Comparison of ENCODE assay signal across 1 cellular context in genomic region chr2:1793001-1793867, GRCh38.
TF ChIP-seq lines count a peak whose summit lies in the region.

No MANE protein-coding gene starts in this region.

TF ChIP-seq in HEK293, 187 proteins besides CTCF, POLR2A, EP300 and RAD21:
- TF ChIP-seq GLIS1 (tag by site-specific recombination; IDR thresholded peaks at IDR 0.05) = peak; percentile 37
- TF ChIP-seq ZNF175 (tag by site-specific recombination; IDR thresholded peaks at IDR 0.05) = no peak
- no peak for TF ChIP-seq ZNF335 (tag by site-specific recombination; conservative IDR thresholded peaks at IDR 0.05)
